10 cellular contexts compared by ENCODE assay signal in the genomic region with DNA sequence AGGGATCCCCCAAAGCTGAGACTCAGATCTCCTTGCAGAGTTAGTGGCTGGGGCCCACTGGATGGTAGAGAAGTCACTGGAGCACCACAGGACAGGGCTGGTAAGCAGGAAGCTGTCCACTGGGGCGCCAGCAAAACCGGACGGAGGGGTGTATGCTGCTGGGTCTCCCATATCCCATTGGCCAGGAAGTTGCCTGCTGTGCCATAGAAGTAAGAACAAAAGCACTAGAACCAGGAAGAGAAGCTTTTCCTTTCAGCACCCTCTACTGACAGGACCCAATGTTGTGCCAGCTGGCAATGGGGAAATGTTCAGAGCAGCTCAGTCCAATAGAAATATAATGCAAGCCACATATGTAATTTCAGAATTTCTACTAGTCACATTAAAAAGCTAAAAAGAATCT.
DNase-seq lines count a peak whose midpoint lies in the region; ATAC-seq and TF ChIP-seq lines count a peak whose summit lies in the region.
"Had no signal": no experiment of that assay in that cellular context is flagged by ENCODE, and none has a peak within 500 bp of the region (broad histone marks: within the 10 kb centered on the region; RNA-seq: fewer than 3 reads in every experiment).

No MANE protein-coding gene starts in this region.

- no peaks in the 10 kb centered on the region for H3K9me3 Mint-ChIP-seq in MCF 10A (ENCODE audit: unreplicated experiment)

- H3K27ac ChIP-seq in breast epithelium = no peak overlapping the region
- H3K27ac ChIP-seq in tibial nerve = no peak overlapping the region

- no peaks in the 10 kb centered on the region for H3K36me3 Mint-ChIP-seq in MCF 10A (ENCODE audit: insufficient read depth, unreplicated experiment)

- no peak overlapping the region for H3K4me3 ChIP-seq in breast epithelium
- H3K4me3 ChIP-seq in tibial nerve = no peak overlapping the region
- H3K4me3 ChIP-seq: HAP-1 had no signal

- no peaks in the 10 kb centered on the region for H3K27me3 Mint-ChIP-seq in MCF 10A (ENCODE audit: insufficient read depth, unreplicated experiment)

- no peaks in the 10 kb centered on the region for H3K4me1 Mint-ChIP-seq in MCF 10A (ENCODE audit: insufficient read depth, unreplicated experiment)

- DNase-seq in MCF 10A (ENCODE audit: unreplicated experiment) (peak; percentile 38), breast epithelium (ENCODE audit: low spot score in 2 of 2) (no peak), NOMO-1 treated with DMSO at 0.1 percent for 48 hours (lab: John Stamatoyannopoulos, UW; ENCODE audit: unreplicated experiment) (peak; percentile 77), head of caudate nucleus (peak in 26 of 42 donors; percentile 12 to 63 (median 40)), tibial nerve (ENCODE audit: low spot score in 2 of 2) (no peak), DMS114 treated with DMSO at 0.1 percent for 48 hours (lab: John Stamatoyannopoulos, UW; ENCODE audit: unreplicated experiment) (no peak), NK-92 (lab: John Stamatoyannopoulos, UW; ENCODE audit: unreplicated experiment) (no peak)
- DNase-seq: T1000 had no signal

- H3K36me3 ChIP-seq in breast epithelium (no peaks in the 10 kb centered on the region), tibial nerve (no peaks in the 10 kb centered on the region)
- H3K36me3 ChIP-seq: HAP-1 had no signal

- no TSS peak for BruUV-seq in MCF 10A (replicated peaks; lab: Mats Ljungman, UMichigan)

- no peaks in the 10 kb centered on the region for H3K4me1 ChIP-seq in breast epithelium
- H3K4me1 ChIP-seq in tibial nerve = peaks cover 0 to 22% (median 2%) of the 10 kb centered on the region in 4 donors

- no peaks in the 10 kb centered on the region for H3K27me3 ChIP-seq in breast epithelium
- H3K27me3 ChIP-seq in tibial nerve = no peaks in the 10 kb centered on the region

- no peak for TF ChIP-seq EP300 in tibial nerve (IDR thresholded peaks at IDR 0.05)

- 41 to 51% methylated on average over 3 of the region's 3 CpGs for WGBS in tibial nerve, 2 donors

- TF ChIP-seq CTCF in MCF 10A (IDR thresholded peaks at IDR 0.05; ENCODE audit: unreplicated experiment) (no peak), breast epithelium (IDR thresholded peaks at IDR 0.05) (no peak), tibial nerve (IDR thresholded peaks at IDR 0.05) (peak in 3 of 5 experiments; percentile 6 to 16 (median 12))

- intact Hi-C loops in MCF 10A (cut with micrococcal nuclease) = loop anchor here (2.0 kb wide), 1 partner anchor 173 kb away; no protein-coding TSS in a partner anchor
- intact Hi-C loops in breast epithelium (cut with DNase I; ENCODE audit: low total_unique reads) = no loop called here
- intact Hi-C loops in head of caudate nucleus (cut with DNase I) = no loop called here

- POLR2A ChIA-PET in MCF 10A (lab: Yijun Ruan, JAX) = interaction anchor here (1.1 kb wide), 1 partner anchor 10 kb away, joined by 4 read pairs; no protein-coding TSS in a partner anchor

- H3K27ac Mint-ChIP-seq in MCF 10A (ENCODE audit: low read depth, unreplicated experiment) = no peak overlapping the region

- H3K4me3 Mint-ChIP-seq in MCF 10A (ENCODE audit: unreplicated experiment) = no peak overlapping the region

- no peak for TF ChIP-seq POLR2A in breast epithelium (IDR thresholded peaks at IDR 0.05)
- TF ChIP-seq POLR2A in tibial nerve (IDR thresholded peaks at IDR 0.05) = no peak

- no peaks in the 10 kb centered on the region for H3K9me3 ChIP-seq in breast epithelium
- H3K9me3 ChIP-seq in tibial nerve = no peaks in the 10 kb centered on the region
- H3K9me3 ChIP-seq: HAP-1 had no signal

- CTCF ChIA-PET in MCF 10A (lab: Yijun Ruan, JAX) = interaction anchor here (0.5 to 1.8 kb wide), 6 partner anchors 9 to 192 kb away, joined by 3 to 5 read pairs (median 4); no protein-coding TSS in a partner anchor

- no peak for ATAC-seq in HG03095 (IDR thresholded peaks at IDR 0.05; ENCODE audit: unreplicated experiment)

Comparison
In these comparisons a context has a peak if more than half of its experiments do, and no peak if none do; other contexts are left out.
1. DNase-seq: peak in MCF 10A (single experiment), NOMO-1 treated with DMSO at 0.1 percent for 48 hours (single experiment) and head of caudate nucleus (26 of 42); none in breast epithelium (0 of 2), tibial nerve (0 of 2), DMS114 treated with DMSO at 0.1 percent for 48 hours (single experiment) and NK-92 (single experiment).
2. CTCF ChIP-seq: peak in tibial nerve (3 of 5); none in MCF 10A (single experiment) and breast epithelium (0 of 3).